In genomic region chr7:117993377-117994003, GRCh38 we compare ENCODE assay signal across 8 cellular contexts.
DNase-seq lines count a peak whose midpoint lies in the region; ATAC-seq and TF ChIP-seq lines count a peak whose summit lies in the region.

No MANE protein-coding gene starts in this region.

- no peak overlapping the region for H3K4me2 ChIP-seq in HCT116 (ENCODE audit: low read length)

- TF ChIP-seq RAD21 in HCT116 (IDR thresholded peaks at IDR 0.05; ENCODE audit: low read depth): peak; percentile 42; the same call in 1 of the 2 replicates

- H3K4me1 ChIP-seq in HCT116 (ENCODE audit: control insufficient read depth in 1 of 2, insufficient read depth in 2 of 2, low read length in 2 of 2): peaks cover 1 to 11% of the 10 kb centered on the region in 2 experiments; a peak in 3 of 4 replicates

- no peak overlapping the region for H2AFZ ChIP-seq in HCT116 (ENCODE audit: low read depth, low read length, poor library complexity, severe bottlenecking)

- TF ChIP-seq CTCF in GM12873 (IDR thresholded peaks at IDR 0.05; ENCODE audit: insufficient read depth, low read depth, low read length, missing control alignments) (peak; percentile 71), HCT116 (IDR thresholded peaks at IDR 0.05 in 2 of 3, conservative IDR thresholded peaks at IDR 0.05 in 1 of 3; ENCODE audit: borderline replicate concordance in 1 of 3, insufficient read depth in 1 of 3, low read depth in 2 of 3, low read length in 2 of 3) (peak; percentile 21 to 82 (median 76); a peak in 5 of 6 replicates), LNCaP clone FGC (IDR thresholded peaks at IDR 0.05; ENCODE audit: control insufficient read depth, extremely low read depth, insufficient read depth) (peak; percentile 66), WERI-Rb-1 (IDR thresholded peaks at IDR 0.05; ENCODE audit: low read depth, low read length) (peak; percentile 60)

- peak; percentile 74 for DNase-seq in ACHN
- DNase-seq in HCT116 (ENCODE audit: low read depth, low spot score): peak; percentile 59
- DNase-seq in LNCaP clone FGC (ENCODE audit: low read depth): peak; percentile 15
- DNase-seq in WERI-Rb-1: peak; percentile 45
- peak; percentile 42 for DNase-seq in inferior parietal cortex (ENCODE audit: extremely low spot score)
- DNase-seq in DMS79 treated with DMSO at 0.1 percent for 48 hours (lab: John Stamatoyannopoulos, UW): no peak
- no peak for DNase-seq in NCI-H446 treated with DMSO at 0.1 percent for 48 hours (lab: John Stamatoyannopoulos, UW)

- no peak for TF ChIP-seq POLR2A in HCT116 (IDR thresholded peaks at IDR 0.05; ENCODE audit: borderline replicate concordance, extremely low read depth, insufficient read depth, insufficient read length)

- POLR2A ChIA-PET in HCT116 (lab: Charles Lee): no interaction called here

- ATAC-seq in HCT116: peak; percentile 99

- no TSS peak for BruUV-seq in HCT116 (replicated peaks; lab: Mats Ljungman, UMichigan)

- H3K27ac ChIP-seq in HCT116 (ENCODE audit: low read depth, low read length): no peak overlapping the region
- H3K27ac ChIP-seq in WERI-Rb-1: no peak overlapping the region

- H3K36me3 ChIP-seq in HCT116 (ENCODE audit: control insufficient read depth in 1 of 2, insufficient read depth in 2 of 2, low read length in 2 of 2) (no peaks in the 10 kb centered on the region), WERI-Rb-1 (no peaks in the 10 kb centered on the region)

- intact Hi-C loops in HCT116 (cut with micrococcal nuclease): no loop called here

- H3K27me3 ChIP-seq in HCT116 (ENCODE audit: insufficient read depth, low read length) (no peaks in the 10 kb centered on the region), WERI-Rb-1 (ENCODE audit: insufficient read depth, low read depth, severe bottlenecking) (peaks cover 30% of the 10 kb centered on the region)

- H3K79me2 ChIP-seq in HCT116 (ENCODE audit: insufficient read depth, low read length): no peaks in the 10 kb centered on the region

- no peak overlapping the region for H3K9ac ChIP-seq in HCT116 (ENCODE audit: low read length)

- no peaks in the 10 kb centered on the region for H3K9me2 ChIP-seq in HCT116 (ENCODE audit: insufficient read depth)

- no peaks in the 10 kb centered on the region for H4K20me1 ChIP-seq in HCT116 (ENCODE audit: insufficient read depth)

- H3K9me3 ChIP-seq in HCT116 (ENCODE audit: control insufficient read depth in 1 of 2, insufficient read depth in 1 of 2, low read depth in 1 of 2, low read length in 2 of 2) (no peaks in the 10 kb centered on the region), WERI-Rb-1 (ENCODE audit: severe bottlenecking) (no peaks in the 10 kb centered on the region)

- in situ Hi-C loops in ACHN (cut with HindIII; ENCODE audit: low pct_ligation_motif_present, low pct_unique_long_range_greater_than_20kb, low sequenced_read_pairs): no loop called here

- RAD21 ChIA-PET in HCT116 (lab: Charles Lee; ENCODE audit: low non-redundant PET in 1 of 2, low total read pairs in 2 of 2, uncharacterized antibody in 2 of 2, unreplicated experiment in 2 of 2): no interaction called here

- no peak overlapping the region for H3K4me3 ChIP-seq in HCT116 (replicated peaks in 1 of 2; ENCODE audit: low read depth in 1 of 2, low read length in 2 of 2)
- no peak overlapping the region for H3K4me3 ChIP-seq in LNCaP clone FGC (ENCODE audit: low read depth, low read length)
- no peak overlapping the region for H3K4me3 ChIP-seq in WERI-Rb-1 (ENCODE audit: low read depth, low read length)

- CTCF ChIA-PET in HCT116 (lab: Charles Lee): interaction anchor here (0.8 to 1.8 kb wide), 7 partner anchors 11 to 160 kb away, joined by 3 to 6 read pairs (median 4); no protein-coding TSS in a partner anchor

TF ChIP-seq in HCT116, 20 proteins besides CTCF, POLR2A, EP300 and RAD21:
- no peak for TF ChIP-seq EZH2 (IDR thresholded peaks at IDR 0.05)
- TF ChIP-seq EGR1 (IDR thresholded peaks at IDR 0.05; ENCODE audit: low read depth): no peak
- no peak for TF ChIP-seq FOSL1 (IDR thresholded peaks at IDR 0.05; ENCODE audit: low read depth)
- TF ChIP-seq ZBTB33 (IDR thresholded peaks at IDR 0.05; ENCODE audit: extremely low read depth, insufficient replicate concordance, low read length): no peak
- TF ChIP-seq ELF1 (IDR thresholded peaks at IDR 0.05; ENCODE audit: borderline replicate concordance, low read depth): no peak
- TF ChIP-seq JUND (IDR thresholded peaks at IDR 0.05): no peak
- no peak for TF ChIP-seq SIN3A (IDR thresholded peaks at IDR 0.05; ENCODE audit: low read depth)
- no peak for TF ChIP-seq CEBPB (IDR thresholded peaks at IDR 0.05; ENCODE audit: low read depth)
- TF ChIP-seq ATF3 (IDR thresholded peaks at IDR 0.05): no peak
- no peak for TF ChIP-seq CBX3 (IDR thresholded peaks at IDR 0.05; ENCODE audit: low read depth)
- no peak for TF ChIP-seq ZNF274 (IDR thresholded peaks at IDR 0.05; ENCODE audit: low read depth, low read length)
- TF ChIP-seq REST (IDR thresholded peaks at IDR 0.05; ENCODE audit: low read depth): no peak
- no peak for TF ChIP-seq TCF7L2 (IDR thresholded peaks at IDR 0.05; ENCODE audit: borderline replicate concordance, extremely low read depth, insufficient read depth, insufficient read length)
- TF ChIP-seq EZH2phosphoT487 (IDR thresholded peaks at IDR 0.05; ENCODE audit: borderline replicate concordance): no peak
- no peak for TF ChIP-seq ZFX (IDR thresholded peaks at IDR 0.05)

Comparison
In these comparisons a context has a peak if more than half of its experiments do, and no peak if none do; other contexts are left out.
1. DNase-seq: peak in ACHN (single experiment), HCT116 (single experiment), LNCaP clone FGC (single experiment), WERI-Rb-1 (single experiment) and inferior parietal cortex (single experiment); none in DMS79 treated with DMSO at 0.1 percent for 48 hours (single experiment) and NCI-H446 treated with DMSO at 0.1 percent for 48 hours (single experiment).
2. Peak in every context shown above with its lines, with median percentiles within 50 percentile points of each other: CTCF ChIP-seq.